ENCODE assay signal across 18 cellular contexts in the genomic region with DNA sequence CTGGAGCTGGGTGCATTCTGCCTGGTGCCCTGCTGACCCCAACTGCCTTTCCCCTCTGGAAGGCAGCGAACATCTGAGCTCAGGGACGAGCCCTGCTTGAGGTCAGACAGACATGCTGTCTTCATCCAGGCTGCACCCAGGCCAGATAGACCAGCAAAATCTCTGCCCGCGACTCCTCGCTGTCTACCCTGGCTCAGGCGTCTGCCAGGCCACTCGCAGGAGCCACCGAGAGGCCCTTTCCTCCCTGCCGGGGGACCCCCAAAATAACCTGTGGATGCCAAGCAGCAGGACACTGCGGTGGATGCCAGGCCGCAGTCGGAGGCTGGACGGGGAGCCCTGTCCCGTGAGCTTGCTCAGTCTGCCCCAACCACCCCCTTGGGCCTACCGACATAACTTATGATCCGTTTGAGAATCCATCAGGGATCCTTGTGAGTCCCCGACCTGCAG. TPM values are rescaled to one million over a fixed set of nuclear protein-coding genes. Genes with fewer than 3 reads are reported as not detected.
A peak's percentile ranks its signal among the peaks of the same experiment; 100 is the strongest.
DNase-seq lines count a peak whose midpoint lies in the region; ATAC-seq and TF ChIP-seq lines count a peak whose summit lies in the region.
"Had no signal": no experiment of that assay in that cellular context is flagged by ENCODE, and none has a peak within 500 bp of the region (broad histone marks: within the 10 kb centered on the region; RNA-seq: fewer than 3 reads in every experiment).

No MANE protein-coding gene starts in this region.

- ATAC-seq in Right ventricle myocardium inferior, result no peak
- no peak for ATAC-seq in stimulated activated naive B cell treated with anti-CD40 and anti-IgM and Interleukin-4, amounts not matched to agents 10 μg/mL and 1 μg/mL and 100 μg/mL, for 72 hours (replicated peaks)
- ATAC-seq: activated CD8-positive, alpha-beta T cell treated with anti-CD3 and anti-CD28 coated beads, Interleukin-2, amount 10 ng/mL, durations not matched to agents 7 days and 5 days; activated naive CD4-positive, alpha-beta T cell treated with anti-CD3 and anti-CD28 coated beads, Interleukin-2, amount 50 U/mL, for 72 hours; heart right ventricle; mucosa of descending colon had no signal

- H3K27me3 Mint-ChIP-seq in stimulated activated naive B cell treated with anti-CD40 and anti-IgM and Interleukin-4, amounts not matched to agents 10 μg/mL and 1 μg/mL and 100 μg/mL, for 72 hours, result no peaks in the 10 kb centered on the region
- H3K27me3 Mint-ChIP-seq: CD8-positive, alpha-beta memory T cell had no signal

- H3K27me3 ChIP-seq in cardiac muscle cell, result no peaks in the 10 kb centered on the region
- no peaks in the 10 kb centered on the region for H3K27me3 ChIP-seq in dorsolateral prefrontal cortex
- H3K27me3 ChIP-seq: heart right ventricle, testis had no signal

- H3K27ac Mint-ChIP-seq in stimulated activated naive B cell treated with anti-CD40 and anti-IgM and Interleukin-4, amounts not matched to agents 10 μg/mL and 1 μg/mL and 100 μg/mL, for 72 hours, result peak overlapping the region; percentile 69
- H3K27ac Mint-ChIP-seq: activated CD8-positive, alpha-beta T cell treated with anti-CD3 and anti-CD28 coated beads, Interleukin-2, amount 10 ng/mL, durations not matched to agents 7 days and 5 days; T-helper 1 cell treated with Interleukin-12 subunit alpha and Interleukin-12 subunit beta and Interleukin-4 antibody, amounts not matched to agents 30 μg/mL and 1 μg/mL, for 36 hours had no signal

- TF ChIP-seq CTCF in cardiac muscle cell (IDR thresholded peaks at IDR 0.05; ENCODE audit: low read depth, low read length), result no peak
- no peak for TF ChIP-seq CTCF in coronary artery (IDR thresholded peaks at IDR 0.05)
- TF ChIP-seq CTCF in dorsolateral prefrontal cortex (IDR thresholded peaks at IDR 0.05 in 54 of 56, conservative IDR thresholded peaks at IDR 0.05 in 2 of 56; ENCODE audit: low read depth in 1 of 56, partially characterized antibody in 56 of 56), result no peak

- H3K36me3 ChIP-seq in cardiac muscle cell (peaks cover 28% of the 10 kb centered on the region), SK-N-MC (ENCODE audit: insufficient read depth, low read length) (peaks cover 39% of the 10 kb centered on the region)

- H3K4me1 ChIP-seq in cardiac muscle cell (ENCODE audit: low read depth), result peaks cover 19% of the 10 kb centered on the region

- H3K9me3 Mint-ChIP-seq in stimulated activated naive B cell treated with anti-CD40 and anti-IgM and Interleukin-4, amounts not matched to agents 10 μg/mL and 1 μg/mL and 100 μg/mL, for 72 hours, result no peaks in the 10 kb centered on the region
- H3K9me3 Mint-ChIP-seq: activated naive CD4-positive, alpha-beta T cell treated with anti-CD3 and anti-CD28 coated beads, Interleukin-2, amount 50 U/mL, for 72 hours; CD8-positive, alpha-beta memory T cell; T-helper 1 cell treated with Interleukin-12 subunit alpha and Interleukin-12 subunit beta and Interleukin-4 antibody, amounts not matched to agents 30 μg/mL and 1 μg/mL, for 36 hours had no signal

- H3K9me3 ChIP-seq in cardiac muscle cell (ENCODE audit: low read depth) (no peaks in the 10 kb centered on the region), SK-N-MC (ENCODE audit: low read depth, low read length) (no peaks in the 10 kb centered on the region)
- H3K9me3 ChIP-seq: HAP-1, heart right ventricle, mucosa of descending colon, testis had no signal

- DNase-seq in cardiac muscle cell (ENCODE audit: low read depth in 1 of 2, low spot score in 1 of 2), result no peak
- DNase-seq in Right ventricle myocardium inferior (ENCODE audit: missing footprints), result no peak
- DNase-seq in SK-N-MC (ENCODE audit: low read depth, low spot score), result no peak
- DNase-seq in stimulated activated naive B cell treated with anti-CD40 and anti-IgM and Interleukin-4, amounts not matched to agents 10 μg/mL and 1 μg/mL and 100 μg/mL, for 72 hours, result no peak
- no peak for DNase-seq in coronary artery (ENCODE audit: low spot score)
- DNase-seq in dorsolateral prefrontal cortex, result no peak
- DNase-seq: activated CD8-positive, alpha-beta T cell treated with anti-CD3 and anti-CD28 coated beads, Interleukin-2, amount 10 ng/mL, durations not matched to agents 7 days and 5 days; activated T-cell treated with anti-CD3 and anti-CD28 coated beads, Interleukin-2, amount 50 U/mL, for 48 hours; CD8-positive, alpha-beta memory T cell; NCI-H524 treated with DMSO at 0.1 percent for 48 hours; nucleus accumbens; SHP77; testis had no signal

- H3K4me3 ChIP-seq in cardiac muscle cell (no peak overlapping the region), SK-N-MC (no peak overlapping the region), coronary artery (no peak overlapping the region), dorsolateral prefrontal cortex (no peak overlapping the region)
- H3K4me3 ChIP-seq: HAP-1, heart right ventricle, mucosa of descending colon, testis had no signal

- intact Hi-C loops in Right ventricle myocardium inferior (cut with DNase I), result no loop called here
- intact Hi-C loops in dorsolateral prefrontal cortex (cut with DNase I), result no loop called here

- H3K27ac ChIP-seq in cardiac muscle cell (peak overlapping the region; percentile 43), SK-N-MC (peak overlapping the region; percentile 31; the same call in 1 of the 2 replicates), coronary artery (no peak overlapping the region), dorsolateral prefrontal cortex (no peak overlapping the region)
- H3K27ac ChIP-seq: heart right ventricle, testis had no signal

- no peak overlapping the region for H3K4me3 Mint-ChIP-seq in stimulated activated naive B cell treated with anti-CD40 and anti-IgM and Interleukin-4, amounts not matched to agents 10 μg/mL and 1 μg/mL and 100 μg/mL, for 72 hours
- H3K4me3 Mint-ChIP-seq: activated CD8-positive, alpha-beta T cell treated with anti-CD3 and anti-CD28 coated beads, Interleukin-2, amount 10 ng/mL, durations not matched to agents 7 days and 5 days; T-helper 1 cell treated with Interleukin-12 subunit alpha and Interleukin-12 subunit beta and Interleukin-4 antibody, amounts not matched to agents 30 μg/mL and 1 μg/mL, for 36 hours had no signal

- H3K4me1 Mint-ChIP-seq in stimulated activated naive B cell treated with anti-CD40 and anti-IgM and Interleukin-4, amounts not matched to agents 10 μg/mL and 1 μg/mL and 100 μg/mL, for 72 hours, result peaks cover 25 to 53% of the 10 kb centered on the region in 2 donors

- H3K36me3 Mint-ChIP-seq in stimulated activated naive B cell treated with anti-CD40 and anti-IgM and Interleukin-4, amounts not matched to agents 10 μg/mL and 1 μg/mL and 100 μg/mL, for 72 hours, result peaks cover 21 to 43% of the 10 kb centered on the region in 2 donors

- H3K9ac ChIP-seq in SK-N-MC (ENCODE audit: insufficient read length), result no peak overlapping the region

RNA-seq across cellular contexts. Expression of gene SLC25A10, which starts 3.3 kb away (rescaled TPM):
- total RNA-seq in cardiac muscle cell (29.3 and 38.5 TPM in 2 replicates), Right ventricle myocardium inferior (7.4 TPM), dorsolateral prefrontal cortex (10 to 100 TPM in 74 of 120 experiments, 1 to 10 TPM in 46; 6.0 to 17.0 (median 10.4) TPM)
- 34.9 and 52.2 TPM in 2 replicates for polyA plus RNA-seq in cardiac muscle cell

RNA-seq across cellular contexts. Expression of gene MRPL12, which starts 5.6 kb away (rescaled TPM):
- total RNA-seq in cardiac muscle cell (45.0 and 47.5 TPM in 2 replicates), Right ventricle myocardium inferior (177 TPM), dorsolateral prefrontal cortex (10 to 100 TPM; 25.2 to 52.1 (median 36.6) TPM)
- 187 and 222 TPM in 2 replicates for polyA plus RNA-seq in cardiac muscle cell

RNA-seq across cellular contexts. Expression of gene HGS, which starts 25.0 kb away (rescaled TPM):
- total RNA-seq in cardiac muscle cell (86.1 and 107 TPM in 2 replicates), Right ventricle myocardium inferior (36.6 TPM), dorsolateral prefrontal cortex (100 to 1,000 TPM in 83 of 120 experiments, 10 to 100 TPM in 37; 84.6 to 142 (median 106) TPM)
- 108 and 109 TPM in 2 replicates for polyA plus RNA-seq in cardiac muscle cell

RNA-seq across cellular contexts. Expression of gene ARL16, which starts 25.2 kb away (rescaled TPM):
- total RNA-seq in cardiac muscle cell, result 44.3 and 58.3 TPM in 2 replicates
- 92.0 and 109 TPM in 2 replicates for polyA plus RNA-seq in cardiac muscle cell
- total RNA-seq in Right ventricle myocardium inferior, result 11.9 TPM
- total RNA-seq in dorsolateral prefrontal cortex, result 10 to 100 TPM; 20.4 to 50.6 (median 36.9) TPM

RNA-seq across cellular contexts. Expression of gene CCDC137, which starts 42.2 kb away (rescaled TPM):
- 16.9 and 20.1 TPM in 2 replicates for total RNA-seq in cardiac muscle cell
- polyA plus RNA-seq in cardiac muscle cell, result 23.2 and 23.4 TPM in 2 replicates
- total RNA-seq in Right ventricle myocardium inferior, result 6.1 TPM
- total RNA-seq in dorsolateral prefrontal cortex, result 10 to 100 TPM in 116 of 120 experiments, 1 to 10 TPM in 4; 9.0 to 20.1 (median 13.5) TPM

Comparison
In these comparisons a context has a peak if more than half of its experiments do, and no peak if none do; other contexts are left out.
1. H3K27ac ChIP-seq: peak in cardiac muscle cell (single experiment) and SK-N-MC (single experiment); none in coronary artery (0 of 2) and dorsolateral prefrontal cortex (0 of 59).